Comparison of ENCODE assay signal across 27 cellular contexts in the genomic region with DNA sequence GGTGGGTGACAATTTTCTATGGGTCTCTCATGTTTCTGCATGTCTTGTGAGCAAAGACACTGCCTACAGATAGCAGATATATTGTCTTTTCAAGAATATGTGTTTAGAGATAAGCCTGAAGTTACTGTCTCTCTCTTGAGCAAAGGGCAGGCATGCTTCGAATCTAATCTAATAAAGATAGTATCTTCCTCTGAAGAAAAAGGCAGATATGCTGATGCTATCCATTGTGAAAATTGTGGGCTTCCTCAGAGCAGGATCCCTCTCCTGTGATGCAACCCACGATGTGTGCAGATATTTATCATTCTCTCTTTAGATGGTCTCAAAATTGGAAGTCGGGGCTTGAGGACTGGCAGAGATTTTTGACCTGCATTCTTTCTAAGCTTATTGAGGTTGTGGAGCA.
"Had no signal": no experiment of that assay in that cellular context is flagged by ENCODE, and none has a peak within 500 bp of the region (broad histone marks: within the 10 kb centered on the region; RNA-seq: fewer than 3 reads in every experiment).

No MANE protein-coding gene starts in this region.

- H3K4me3 ChIP-seq: coronary artery, esophagus squamous epithelium, gastroesophageal sphincter had no signal

- H3K27ac ChIP-seq: brain microvascular endothelial cell, coronary artery, epithelial cell of prostate, esophagus squamous epithelium, gastroesophageal sphincter, WERI-Rb-1 had no signal

- DNase-seq: activated B cell treated with CpG ODN at 0.5 μM for 24 hours; activated CD4-positive, alpha-beta memory T cell treated with anti-CD3 and anti-CD28 coated beads, Interleukin-2, amount 10 ng/mL, durations not matched to agents 7 days and 5 days; activated CD4-positive, alpha-beta T cell treated with anti-CD3 and anti-CD28 coated beads for 48 hours; activated CD4-positive, alpha-beta T cell treated with anti-CD3 and anti-CD28 coated beads, Interleukin-2, amount 50 U/mL, for 4 hours; activated CD8-positive, alpha-beta memory T cell treated with anti-CD3 and anti-CD28 coated beads, Interleukin-2, amount 50 U/mL, for 48 hours; activated gamma-delta T cell; activated naive CD4-positive, alpha-beta T cell treated with anti-CD3 and anti-CD28 coated beads, Interleukin-2, amount 50 U/mL, for 16 hours; activated naive CD4-positive, alpha-beta T cell treated with Interleukin-2 at 50 U/mL for 16 hours; activated T-cell treated with anti-CD3 and anti-CD28 coated beads for 4 hours; activated T-cell treated with anti-CD3 and anti-CD28 coated beads, Interleukin-2, amount 50 U/mL, for 24 hours; activated T-cell treated with anti-CD3 and anti-CD28 coated beads, Interleukin-2, amount 50 U/mL, for 72 hours; amniotic stem cell; anterior cingulate cortex; brain microvascular endothelial cell; dermis blood vessel endothelial cell; effector CD4-positive, alpha-beta T cell; effector memory CD8-positive, alpha-beta T cell; esophagus squamous epithelium; head of caudate nucleus; T-helper 1 cell; T-helper 17 cell; T1000; WERI-Rb-1 had no signal

- H3K27me3 ChIP-seq: brain microvascular endothelial cell, esophagus squamous epithelium, gastroesophageal sphincter had no signal

- H3K4me1 ChIP-seq: esophagus squamous epithelium, gastroesophageal sphincter had no signal

- H3K36me3 ChIP-seq: brain microvascular endothelial cell, esophagus squamous epithelium, gastroesophageal sphincter, WERI-Rb-1 had no signal

- ATAC-seq: activated CD4-positive, CD25-positive, alpha-beta regulatory T cell treated with anti-CD3 and anti-CD28 coated beads, Interleukin-2, amount 50 U/mL, for 24 hours; activated T-cell treated with anti-CD3 and anti-CD28 coated beads, Interleukin-2, amount 50 U/mL, for 72 hours; effector memory CD8-positive, alpha-beta T cell; gastroesophageal sphincter; T-helper 17 cell had no signal

- H3K9me3 ChIP-seq: esophagus squamous epithelium had no signal
